Comparison of ENCODE assay signal across 28 cellular contexts in genomic region chr3:139811331-139811730, GRCh38.
A peak's percentile ranks its signal among the peaks of the same experiment; 100 is the strongest.
DNase-seq lines count a peak whose midpoint lies in the region; ATAC-seq and TF ChIP-seq lines count a peak whose summit lies in the region.
"Had no signal": no experiment of that assay in that cellular context is flagged by ENCODE, and none has a peak within 500 bp of the region (broad histone marks: within the 10 kb centered on the region; RNA-seq: fewer than 3 reads in every experiment).

No MANE protein-coding gene starts in this region.

- H3K79me2 ChIP-seq in MM.1S (ENCODE audit: low read length): no peaks in the 10 kb centered on the region

- no peak for TF ChIP-seq CTCF in MM.1S (IDR thresholded peaks at IDR 0.05; ENCODE audit: low read length)

- H3K27ac ChIP-seq in MM.1S (ENCODE audit: low read length) (no peak overlapping the region), mesodermal cell (ENCODE audit: low read depth, low read length, severe bottlenecking) (peak overlapping the region; percentile 19)
- H3K27ac ChIP-seq: A549, ascending aorta, SJCRH30, skin epidermis, tibial nerve had no signal

- ATAC-seq in stimulated activated naive CD8-positive, alpha-beta T cell treated with anti-CD3 and anti-CD28 coated beads, Interleukin-15, Interleukin-2, amounts not matched to agents 100 U/mL and 50 U/mL, for 24 hours: no peak
- ATAC-seq: A549; activated CD8-positive, alpha-beta T cell treated with anti-CD3 and anti-CD28 coated beads for 36 hours; HCT116; left ventricle myocardium superior; natural killer cell treated with Interleukin-12 subunit alpha and Interleukin-12 subunit beta and Interleukin-15 and Interleukin-18, amount 100 ng/mL, for 72 hours; stimulated activated naive CD8-positive, alpha-beta T cell treated with anti-CD3 and anti-CD28 coated beads, Interleukin-15, amount 100 ng/mL, for 72 hours had no signal

- H3K4me3 ChIP-seq in MM.1S (ENCODE audit: low read length): no peak overlapping the region
- no peak overlapping the region for H3K4me3 ChIP-seq in mesodermal cell (ENCODE audit: extremely low read depth, insufficient read depth, low read length, poor library complexity, severe bottlenecking)
- H3K4me3 ChIP-seq: A549, ascending aorta, SJCRH30, skin epidermis, tibial nerve had no signal

- H3K36me3 ChIP-seq in MM.1S (replicated peaks; ENCODE audit: insufficient read depth, low read length) (no peaks in the 10 kb centered on the region), mesodermal cell (ENCODE audit: control insufficient read depth, insufficient read depth, low read length) (no peaks in the 10 kb centered on the region)
- H3K36me3 ChIP-seq: ascending aorta, SJCRH30, tibial nerve had no signal

- peaks cover 17% of the 10 kb centered on the region for H3K4me1 ChIP-seq in MM.1S (ENCODE audit: low read length)
- peaks cover 25% of the 10 kb centered on the region for H3K4me1 ChIP-seq in mesodermal cell (ENCODE audit: control insufficient read depth, insufficient read depth, low read length, poor library complexity, severe bottlenecking)
- H3K4me1 ChIP-seq: A549, ascending aorta, tibial nerve had no signal

- H3K4me2 ChIP-seq in MM.1S (ENCODE audit: low read depth, low read length): peak overlapping the region; percentile 24; the same call in 1 of the 2 replicates
- H3K4me2 ChIP-seq: A549 had no signal

- H3K9me3 ChIP-seq in MM.1S (replicated peaks; ENCODE audit: insufficient read depth, low read length) (no peaks in the 10 kb centered on the region), mesodermal cell (ENCODE audit: control insufficient read depth, low read length) (no peaks in the 10 kb centered on the region)
- H3K9me3 ChIP-seq: A549, ascending aorta, SJCRH30, tibial nerve had no signal

- DNase-seq in AG08396 (ENCODE audit: low spot score) (peak; percentile 12), MM.1S (no peak), astrocyte of the hippocampus (ENCODE audit: low read depth, low spot score) (peak; percentile 49), NCI-H2107 treated with DMSO at 0.1 percent for 48 hours (lab: John Stamatoyannopoulos, UW; ENCODE audit: unreplicated experiment) (no peak), NCI-H2081 (lab: John Stamatoyannopoulos, UW) (no peak), iPS-NIHi7 (ENCODE audit: extremely low spot score) (no peak)
- DNase-seq in stimulated activated naive CD8-positive, alpha-beta T cell treated with anti-CD3 and anti-CD28 coated beads, Interleukin-15, Interleukin-2, amounts not matched to agents 100 U/mL and 50 U/mL, for 24 hours: no peak
- DNase-seq: activated CD4-positive, alpha-beta T cell treated with anti-CD3 and anti-CD28 coated beads for 1 hour; activated CD8-positive, alpha-beta T cell treated with anti-CD3 and anti-CD28 coated beads for 36 hours; activated naive CD8-positive, alpha-beta T cell treated with anti-CD3 and anti-CD28 coated beads for 36 hours; cerebellar nuclear complex; DMS79; islet precursor cell; KG1; left ventricle myocardium superior; midbrain; NCI-H1105; NCI-H187 treated with DMSO at 0.1 percent for 48 hours; NCI-H524 treated with DMSO at 0.1 percent for 48 hours; stimulated activated naive CD8-positive, alpha-beta T cell treated with anti-CD3 and anti-CD28 coated beads, Interleukin-15, amount 100 ng/mL, for 72 hours had no signal

- no peaks in the 10 kb centered on the region for H3K9me2 ChIP-seq in MM.1S (replicated peaks; ENCODE audit: insufficient read depth, low read length)

- no peaks in the 10 kb centered on the region for H3F3A ChIP-seq in MM.1S (ENCODE audit: insufficient read depth, low read length)

- H3K9ac ChIP-seq in MM.1S (ENCODE audit: low read length): no peak overlapping the region

- H2AFZ ChIP-seq in MM.1S (ENCODE audit: low read length): no peak overlapping the region

- no peaks in the 10 kb centered on the region for H3K27me3 ChIP-seq in MM.1S (replicated peaks; ENCODE audit: insufficient read depth, low read length)
- H3K27me3 ChIP-seq: ascending aorta, SJCRH30, tibial nerve had no signal

- H4K20me1 ChIP-seq in MM.1S (ENCODE audit: insufficient read depth, low read length): no peaks in the 10 kb centered on the region

Comparison
In these comparisons a context has a peak if more than half of its experiments do, and no peak if none do; other contexts are left out.
1. DNase-seq: peak in AG08396 (single experiment) and astrocyte of the hippocampus (single experiment); none in MM.1S (single experiment), NCI-H2107 treated with DMSO at 0.1 percent for 48 hours (single experiment), NCI-H2081 (0 of 2), stimulated activated naive CD8-positive, alpha-beta T cell treated with anti-CD3 and anti-CD28 coated beads, Interleukin-15, Interleukin-2, amounts not matched to agents 100 U/mL and 50 U/mL, for 24 hours (single experiment) and iPS-NIHi7 (single experiment).